In the genomic region with DNA sequence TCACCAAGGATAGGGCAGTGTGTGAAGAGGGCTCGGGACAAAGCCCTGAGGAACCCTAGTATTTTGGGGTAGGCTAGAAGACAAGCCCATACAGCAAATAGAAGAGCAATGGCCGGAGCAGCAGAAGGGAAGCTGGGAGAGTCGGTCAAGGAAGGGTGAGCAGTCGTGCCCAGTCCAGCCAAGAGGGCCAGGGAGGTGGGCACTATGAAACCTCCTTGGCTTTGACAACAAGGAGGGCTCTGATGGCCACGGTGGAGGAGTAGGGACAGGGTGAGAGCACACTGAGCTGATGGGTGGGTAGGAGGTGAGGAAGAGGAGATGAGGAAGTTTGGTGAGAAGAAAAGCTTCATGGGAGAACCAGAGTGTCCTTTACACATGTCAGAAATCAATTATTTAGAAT, we compare ENCODE assay signal across 24 cellular contexts. TPM values are rescaled to one million over a fixed set of nuclear protein-coding genes. Genes with fewer than 3 reads are reported as not detected.
DNase-seq lines count a peak whose midpoint lies in the region; ATAC-seq and TF ChIP-seq lines count a peak whose summit lies in the region.
"Had no signal": no experiment of that assay in that cellular context is flagged by ENCODE, and none has a peak within 500 bp of the region (broad histone marks: within the 10 kb centered on the region; RNA-seq: fewer than 3 reads in every experiment).

No MANE protein-coding gene starts in this region.

- peaks cover 0 to 17% (median 4%) of the 10 kb centered on the region in 4 donors for H3K4me1 Mint-ChIP-seq in CD4-positive, CD25-positive, alpha-beta regulatory T cell
- peaks cover 6 to 8% (median 7%) of the 10 kb centered on the region in 3 donors for H3K4me1 Mint-ChIP-seq in CD8-positive, alpha-beta memory T cell
- H3K4me1 Mint-ChIP-seq in chondrocyte (ENCODE audit: low read depth) (peaks cover 6% of the 10 kb centered on the region), neural crest cell (peaks cover 2% of the 10 kb centered on the region)

- CTCF ChIA-PET in CD8-positive, alpha-beta memory T cell (lab: Charles Lee) = interaction anchor here (1.2 kb wide), 1 partner anchor 28 kb away, joined by 4 read pairs; no protein-coding TSS in a partner anchor
- CTCF ChIA-PET in PC-3 (lab: Charles Lee) = no interaction called here

- H3K9me3 ChIP-seq in CD4-positive, CD25-positive, alpha-beta regulatory T cell (ENCODE audit: control insufficient read depth in 2 of 2, low read length in 2 of 2) = no peaks in the 10 kb centered on the region
- H3K9me3 ChIP-seq in CD8-positive, alpha-beta memory T cell (ENCODE audit: low read length) = no peaks in the 10 kb centered on the region
- H3K9me3 ChIP-seq in PC-3 (ENCODE audit: low read length) = no peaks in the 10 kb centered on the region
- H3K9me3 ChIP-seq: prostate gland, stomach, transverse colon had no signal

- peak overlapping the region; percentile 9 to 88 (median 15) for H3K27ac Mint-ChIP-seq in CD4-positive, CD25-positive, alpha-beta regulatory T cell
- peak overlapping the region in 6 of 8 donors; percentile 48 to 88 (median 72) for H3K27ac Mint-ChIP-seq in CD8-positive, alpha-beta memory T cell
- no peak overlapping the region for H3K27ac Mint-ChIP-seq in chondrocyte (ENCODE audit: unreplicated experiment)
- H3K27ac Mint-ChIP-seq in neural crest cell (ENCODE audit: unreplicated experiment) = no peak overlapping the region
- H3K27ac Mint-ChIP-seq: WTC11 had no signal

- no peaks in the 10 kb centered on the region for H3K9me3 Mint-ChIP-seq in CD4-positive, CD25-positive, alpha-beta regulatory T cell
- H3K9me3 Mint-ChIP-seq in CD8-positive, alpha-beta memory T cell = no peaks in the 10 kb centered on the region
- no peaks in the 10 kb centered on the region for H3K9me3 Mint-ChIP-seq in chondrocyte (ENCODE audit: low read depth)
- no peaks in the 10 kb centered on the region for H3K9me3 Mint-ChIP-seq in neural crest cell
- H3K9me3 Mint-ChIP-seq: WTC11 had no signal

- no peak overlapping the region for H3K4me3 ChIP-seq in CD4-positive, CD25-positive, alpha-beta regulatory T cell (ENCODE audit: low read depth, low read length)
- H3K4me3 ChIP-seq in CD8-positive, alpha-beta memory T cell (ENCODE audit: low read length) = no peak overlapping the region
- H3K4me3 ChIP-seq in PC-3 (ENCODE audit: low read length) = no peak overlapping the region
- H3K4me3 ChIP-seq: lung, PC-9, prostate gland, stomach, transverse colon had no signal

- peaks cover 24% of the 10 kb centered on the region for H3K79me2 ChIP-seq in PC-3 (ENCODE audit: low read length)

- H3F3A ChIP-seq in PC-3 (ENCODE audit: low read length, unreplicated experiment) = no peaks in the 10 kb centered on the region

- peaks cover 17% of the 10 kb centered on the region for H4K20me1 ChIP-seq in PC-3 (ENCODE audit: low read length)

- H3K4me1 ChIP-seq in CD4-positive, CD25-positive, alpha-beta regulatory T cell (ENCODE audit: control insufficient read depth, insufficient read depth, low read length, poor library complexity, severe bottlenecking) = peaks cover 29% of the 10 kb centered on the region
- peaks cover 24% of the 10 kb centered on the region for H3K4me1 ChIP-seq in CD8-positive, alpha-beta memory T cell (ENCODE audit: insufficient read depth, low read length)
- peaks cover 19% of the 10 kb centered on the region for H3K4me1 ChIP-seq in PC-3 (ENCODE audit: insufficient read depth, low read length)
- H3K4me1 ChIP-seq: prostate gland had no signal

- H3K4me2 ChIP-seq in PC-3 (ENCODE audit: low read length) = no peak overlapping the region
- H3K4me2 ChIP-seq: PC-9 had no signal

- H3K9me2 ChIP-seq in PC-3 (replicated peaks; ENCODE audit: low read length) = no peaks in the 10 kb centered on the region

- no peaks in the 10 kb centered on the region for H3K36me3 ChIP-seq in CD4-positive, CD25-positive, alpha-beta regulatory T cell (ENCODE audit: control insufficient read depth, insufficient read depth, low read length)
- H3K36me3 ChIP-seq in CD8-positive, alpha-beta memory T cell (ENCODE audit: insufficient read depth, low read length) = no peaks in the 10 kb centered on the region
- no peaks in the 10 kb centered on the region for H3K36me3 ChIP-seq in PC-3 (ENCODE audit: low read depth, low read length)
- H3K36me3 ChIP-seq: prostate gland, stomach, transverse colon had no signal

- no peak for ATAC-seq in CD4-positive, CD25-positive, alpha-beta regulatory T cell (ENCODE audit: low read depth in 2 of 2)
- ATAC-seq in PC-3 = no peak
- ATAC-seq: HCT116, WTC11 had no signal

- no peaks in the 10 kb centered on the region for H3K36me3 Mint-ChIP-seq in CD4-positive, CD25-positive, alpha-beta regulatory T cell
- peaks cover 0 to 2% (median 0%) of the 10 kb centered on the region in 3 donors for H3K36me3 Mint-ChIP-seq in CD8-positive, alpha-beta memory T cell
- H3K36me3 Mint-ChIP-seq in chondrocyte (ENCODE audit: low read depth) (no peaks in the 10 kb centered on the region), neural crest cell (ENCODE audit: low read depth) (no peaks in the 10 kb centered on the region)
- H3K36me3 Mint-ChIP-seq: WTC11 had no signal

- POLR2A ChIA-PET in CD8-positive, alpha-beta memory T cell (lab: Charles Lee) = no interaction called here
- POLR2A ChIA-PET in PC-3 (lab: Charles Lee; ENCODE audit: unreplicated experiment) = no interaction called here

- no peaks in the 10 kb centered on the region for H3K27me3 ChIP-seq in CD4-positive, CD25-positive, alpha-beta regulatory T cell (ENCODE audit: control insufficient read depth, insufficient read depth, low read length)
- H3K27me3 ChIP-seq in CD8-positive, alpha-beta memory T cell (ENCODE audit: insufficient read depth, low read length, poor library complexity, severe bottlenecking) = no peaks in the 10 kb centered on the region
- H3K27me3 ChIP-seq in PC-3 (ENCODE audit: low read length) = no peaks in the 10 kb centered on the region
- H3K27me3 ChIP-seq: stomach, transverse colon had no signal

- H3K9ac ChIP-seq in PC-3 (ENCODE audit: low read length) = no peak overlapping the region

- intact Hi-C loops in PC-3 (cut with micrococcal nuclease) = no loop called here

- H2AFZ ChIP-seq in PC-3 (ENCODE audit: low read length) = no peak overlapping the region
- H2AFZ ChIP-seq: PC-9 had no signal

- peak overlapping the region in 3 of 4 donors; percentile 33 to 71 (median 57) for H3K4me3 Mint-ChIP-seq in CD4-positive, CD25-positive, alpha-beta regulatory T cell
- peak overlapping the region in 5 of 7 donors; percentile 2 to 89 (median 24) for H3K4me3 Mint-ChIP-seq in CD8-positive, alpha-beta memory T cell
- no peak overlapping the region for H3K4me3 Mint-ChIP-seq in chondrocyte (ENCODE audit: unreplicated experiment)
- peak overlapping the region; percentile 97 for H3K4me3 Mint-ChIP-seq in neural crest cell
- H3K4me3 Mint-ChIP-seq: WTC11 had no signal

- BruUV-seq in PC-3 (replicated peaks; lab: Mats Ljungman, UMichigan) = no TSS peak

- no peak for TF ChIP-seq CTCF in chondrocyte (IDR thresholded peaks at IDR 0.05)
- TF ChIP-seq CTCF in neural crest cell (conservative IDR thresholded peaks at IDR 0.05) = no peak
- TF ChIP-seq CTCF in PC-3 (conservative IDR thresholded peaks at IDR 0.05; ENCODE audit: low read depth, low read length) = no peak

- no peak overlapping the region for H3K27ac ChIP-seq in CD4-positive, CD25-positive, alpha-beta regulatory T cell (ENCODE audit: insufficient read depth, low read length, poor library complexity, severe bottlenecking)
- H3K27ac ChIP-seq in CD8-positive, alpha-beta memory T cell (ENCODE audit: low read depth, low read length) = no peak overlapping the region
- H3K27ac ChIP-seq in PC-3 (ENCODE audit: low read length) = no peak overlapping the region
- H3K27ac ChIP-seq: PC-9, prostate gland, stomach, transverse colon had no signal

- H3K27me3 Mint-ChIP-seq in CD4-positive, CD25-positive, alpha-beta regulatory T cell = peaks cover 7% of the 10 kb centered on the region
- no peaks in the 10 kb centered on the region for H3K27me3 Mint-ChIP-seq in CD8-positive, alpha-beta memory T cell
- H3K27me3 Mint-ChIP-seq in chondrocyte (ENCODE audit: low read depth) (no peaks in the 10 kb centered on the region), neural crest cell (ENCODE audit: low read depth) (no peaks in the 10 kb centered on the region)

- DNase-seq in CD4-positive, CD25-positive, alpha-beta regulatory T cell = no peak
- DNase-seq in CD8-positive, alpha-beta memory T cell = no peak
- DNase-seq in chondrocyte (ENCODE audit: low spot score) = peak; percentile 48
- no peak for DNase-seq in neural crest cell (ENCODE audit: low read depth, low spot score)
- DNase-seq in NK-92 (lab: John Stamatoyannopoulos, UW; ENCODE audit: unreplicated experiment) = no peak
- no peak for DNase-seq in kidney glomerular epithelial cell (lab: John Stamatoyannopoulos, UW)
- no peak for DNase-seq in PC-3
- DNase-seq: Calu3; caudate nucleus; hippocampal formation; islet precursor cell; KG1; MV-4-11; NCI-H187; NCI-H2227 treated with DMSO at 0.1 percent for 48 hours; PC-9; SIG-M5; stimulated activated CD4-positive, alpha-beta T cell treated with anti-CD3 and anti-CD28 coated beads, Interleukin-2, amount 100 ng/mL, for 24 hours; stomach; transverse colon had no signal

RNA-seq across cellular contexts. Expression of a gene that starts 2.2 kb away (rescaled TPM):
- 57.5 TPM for total RNA-seq in CD4-positive, CD25-positive, alpha-beta regulatory T cell
- 100 to 1,000 TPM in 2 of 4 donors, 10 to 100 TPM in 2; 87.8 to 186 (median 122) TPM for polyA plus RNA-seq in CD4-positive, CD25-positive, alpha-beta regulatory T cell
- total RNA-seq in CD8-positive, alpha-beta memory T cell = 100 to 1,000 TPM; 185 to 198 TPM
- 113 TPM for polyA plus RNA-seq in CD8-positive, alpha-beta memory T cell
- total RNA-seq in chondrocyte = 179 to 223 TPM (median 218 TPM) in 3 replicates
- total RNA-seq in neural crest cell = 154 and 162 TPM in 2 replicates
- 75.0 and 95.7 TPM in 2 replicates for total RNA-seq in PC-3 (2014; rRNA removed)

Comparison
In these comparisons a context has a peak if more than half of its experiments do, and no peak if none do; other contexts are left out.
1. H3K27ac Mint-ChIP-seq: peak in CD4-positive, CD25-positive, alpha-beta regulatory T cell (3 of 3) and CD8-positive, alpha-beta memory T cell (6 of 8); none in chondrocyte (single experiment) and neural crest cell (single experiment).